13 cellular contexts compared by ENCODE assay signal in the genomic region with DNA sequence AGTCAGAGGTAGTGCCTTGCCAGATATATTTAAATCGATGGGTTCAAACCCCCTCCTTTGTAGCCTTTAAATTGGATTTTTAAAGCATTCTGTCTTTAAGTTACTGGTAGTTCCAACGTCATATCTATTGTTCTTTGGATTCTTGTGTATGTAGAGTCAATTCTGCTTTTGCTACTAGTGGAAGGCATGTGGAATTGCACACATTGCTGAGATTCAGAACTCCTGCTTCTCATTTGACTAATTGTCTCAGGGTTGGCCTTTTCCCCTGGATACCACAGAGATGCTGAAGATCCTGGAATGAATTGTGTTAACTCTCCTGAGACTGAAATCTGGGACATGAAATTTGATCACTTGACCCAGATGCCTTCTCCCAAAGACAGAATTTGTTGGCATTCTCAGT.
A peak's percentile ranks its signal among the peaks of the same experiment; 100 is the strongest.
DNase-seq lines count a peak whose midpoint lies in the region; ATAC-seq, FAIRE-seq and TF ChIP-seq lines count a peak whose summit lies in the region.
"Had no signal": no experiment of that assay in that cellular context is flagged by ENCODE, and none has a peak within 500 bp of the region (broad histone marks: within the 10 kb centered on the region; RNA-seq: fewer than 3 reads in every experiment).

No MANE protein-coding gene starts in this region.

- no peak for DNase-seq in AG04450 (ENCODE audit: low read depth, low spot score)
- DNase-seq in H4 (ENCODE audit: low spot score) = peak; percentile 30
- DNase-seq in adipocyte (ENCODE audit: low read depth) = peak; percentile 9
- peak; percentile 48 for DNase-seq in iPS-NIHi7 (ENCODE audit: extremely low spot score)
- no peak for DNase-seq in H54 (ENCODE audit: insufficient read length, low spot score)
- no peak for DNase-seq in AML-193 (lab: John Stamatoyannopoulos, UW)
- no peak for DNase-seq in sciatic nerve (ENCODE audit: low spot score)
- DNase-seq: activated naive CD4-positive, alpha-beta T cell; CD4-positive, CD25-positive, alpha-beta regulatory T cell; effector CD8-positive, alpha-beta T cell; kidney glomerular epithelial cell had no signal

- no peak overlapping the region for H3K27ac ChIP-seq in AG04450 (ENCODE audit: low read depth, low read length)

- POLR2A ChIA-PET in AG04450 (lab: Yijun Ruan, JAX) = no interaction called here

- H3K27me3 ChIP-seq in AG04450 (ENCODE audit: control insufficient read depth, insufficient read depth, low read length) (no peaks in the 10 kb centered on the region), adipocyte (replicated peaks; ENCODE audit: control insufficient read depth, insufficient read depth, low read length) (no peaks in the 10 kb centered on the region)

- no peaks in the 10 kb centered on the region for H3K36me3 ChIP-seq in adipocyte (ENCODE audit: control insufficient read depth, insufficient read depth, low read length, severe bottlenecking)

- H3K4me3 ChIP-seq in AG04450 (ENCODE audit: low read depth, low read length) (no peak overlapping the region), adipocyte (ENCODE audit: low read length) (no peak overlapping the region)

- peak overlapping the region; percentile 18 for H3K9ac ChIP-seq in adipocyte (ENCODE audit: low read length)

- CTCF ChIA-PET in AG04450 (lab: Charles Lee) = no interaction called here

- TF ChIP-seq CTCF in AG04450 (IDR thresholded peaks at IDR 0.05; ENCODE audit: low read depth, low read length) = peak; percentile 32; the same call in 1 of the 2 replicates

- H3K9me3 ChIP-seq in AG04450 (ENCODE audit: control insufficient read depth, insufficient read depth, low read length) = no peaks in the 10 kb centered on the region
- H3K9me3 ChIP-seq in adipocyte (ENCODE audit: control insufficient read depth, low read length) = no peaks in the 10 kb centered on the region

- FAIRE-seq in H54 (lab: Jason Lieb, UNC) = no peak
- FAIRE-seq: GM12892 had no signal

- peaks cover 22% of the 10 kb centered on the region for H3K4me1 ChIP-seq in adipocyte (ENCODE audit: control insufficient read depth, insufficient read depth, low read length)

- no peak for ATAC-seq in GM18505 (IDR thresholded peaks at IDR 0.05; ENCODE audit: unreplicated experiment)
- no peak for ATAC-seq in sciatic nerve

- TF ChIP-seq POLR2A in H54 (IDR thresholded peaks at IDR 0.05; ENCODE audit: low read depth, low read length) (no peak), GM18505 (IDR thresholded peaks at IDR 0.05; ENCODE audit: borderline replicate concordance, extremely low read depth, insufficient read depth, insufficient read length) (no peak)

- intact Hi-C loops in sciatic nerve (cut with DNase I) = no loop called here

Comparison
In these comparisons a context has a peak if more than half of its experiments do, and no peak if none do; other contexts are left out.
1. DNase-seq: peak in H4 (single experiment), adipocyte (single experiment) and iPS-NIHi7 (single experiment); none in AG04450 (single experiment), H54 (single experiment), AML-193 (0 of 2) and sciatic nerve (single experiment).